ENCODE assay signal across 15 cellular contexts in the genomic region with DNA sequence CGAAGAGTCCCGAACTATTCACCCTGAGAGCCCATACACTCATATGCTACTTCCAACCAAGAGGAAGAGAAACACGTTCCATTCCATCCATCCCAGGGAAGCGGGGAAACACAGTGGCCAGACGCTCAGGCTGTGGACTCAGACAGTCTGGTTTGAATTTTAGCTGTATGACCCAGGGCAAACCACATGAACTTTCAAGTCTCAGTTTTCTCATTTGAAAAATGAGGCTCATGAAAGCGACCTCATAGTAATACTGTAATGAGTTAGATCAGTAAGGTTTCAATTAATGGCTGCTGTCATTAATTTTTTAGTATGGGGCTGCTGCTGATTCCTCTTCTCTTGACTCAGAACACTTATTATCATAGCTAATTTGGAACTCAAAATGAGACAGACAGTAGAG. TPM values are rescaled to one million over a fixed set of nuclear protein-coding genes. Genes with fewer than 3 reads are reported as not detected.
DNase-seq lines count a peak whose midpoint lies in the region; ATAC-seq, FAIRE-seq and TF ChIP-seq lines count a peak whose summit lies in the region.
"Had no signal": no experiment of that assay in that cellular context is flagged by ENCODE, and none has a peak within 500 bp of the region (broad histone marks: within the 10 kb centered on the region; RNA-seq: fewer than 3 reads in every experiment).

No MANE protein-coding gene starts in this region.

- H3K4me3 ChIP-seq in OCI-LY3 (ENCODE audit: low read length) (peak overlapping the region; percentile 35; the same call in 1 of the 2 replicates), tibial artery (no peak overlapping the region)
- H3K4me3 ChIP-seq: gastroesophageal sphincter had no signal

- no peaks in the 10 kb centered on the region for H3K36me3 ChIP-seq in OCI-LY3 (replicated peaks; ENCODE audit: low read depth, low read length)
- no peaks in the 10 kb centered on the region for H3K36me3 ChIP-seq in tibial artery
- H3K36me3 ChIP-seq: gastroesophageal sphincter had no signal

- H3K4me1 ChIP-seq in OCI-LY3 (ENCODE audit: low read length) (peaks cover 43% of the 10 kb centered on the region), tibial artery (no peaks in the 10 kb centered on the region)
- H3K4me1 ChIP-seq: gastroesophageal sphincter had no signal

- no peak overlapping the region for H2AFZ ChIP-seq in OCI-LY3 (ENCODE audit: low read depth, low read length)

- no peak overlapping the region for H3K9ac ChIP-seq in OCI-LY3 (ENCODE audit: low read length)

- H3K79me2 ChIP-seq in OCI-LY3 (ENCODE audit: low read length): no peaks in the 10 kb centered on the region

- peaks cover 34% of the 10 kb centered on the region for H4K20me1 ChIP-seq in OCI-LY3 (ENCODE audit: insufficient read depth, low read length)

- peak; percentile 54 for FAIRE-seq in GM12892 (lab: Jason Lieb, UNC)

- H3K27ac ChIP-seq in OCI-LY3 (ENCODE audit: low read length) (peak overlapping the region; percentile 8; the same call in 1 of the 2 replicates), tibial artery (no peak overlapping the region)
- H3K27ac ChIP-seq: gastroesophageal sphincter had no signal

- DNase-seq in GM12892 (ENCODE audit: insufficient read length) (no peak), tibial artery (no peak), GDM1 (lab: John Stamatoyannopoulos, UW) (no peak), OCI-M1 (lab: John Stamatoyannopoulos, UW) (no peak), inferior parietal cortex (ENCODE audit: extremely low spot score) (no peak)
- DNase-seq: effector CD8-positive, alpha-beta T cell; EL; islet precursor cell; NCI-H345; stimulated activated CD4-positive, alpha-beta T cell treated with anti-CD3 and anti-CD28 coated beads, Interleukin-1b, Interleukin-23, amount 100 ng/mL, for 48 hours had no signal

- peak overlapping the region; percentile 64 for H3K4me2 ChIP-seq in OCI-LY3 (ENCODE audit: low read length)

- H3K27me3 ChIP-seq in OCI-LY3 (ENCODE audit: low read depth, low read length) (peaks cover 66% of the 10 kb centered on the region), tibial artery (no peaks in the 10 kb centered on the region)

- H3K9me3 ChIP-seq in OCI-LY3 (ENCODE audit: insufficient read depth, low read length) (no peaks in the 10 kb centered on the region), tibial artery (no peaks in the 10 kb centered on the region)
- H3K9me3 ChIP-seq: gastroesophageal sphincter had no signal

- TF ChIP-seq CTCF in OCI-LY3 (IDR thresholded peaks at IDR 0.05; ENCODE audit: low read depth, low read length) (no peak), tibial artery (IDR thresholded peaks at IDR 0.05) (no peak)

- ATAC-seq in GM21390 (IDR thresholded peaks at IDR 0.05; ENCODE audit: unreplicated experiment) (peak; percentile 51), HG02981 (IDR thresholded peaks at IDR 0.05; ENCODE audit: unreplicated experiment) (peak; percentile 38)
- ATAC-seq: gastroesophageal sphincter, Panc1 had no signal

- TF ChIP-seq POLR2A in GM12892 (IDR thresholded peaks at IDR 0.05; ENCODE audit: low read depth, low read length): no peak

- intact Hi-C loops in tibial artery (cut with DNase I; ENCODE audit: low total_unique reads): no loop called here

RNA-seq across cellular contexts. Expression of gene FCRL4, which starts 1.5 kb away (rescaled TPM):
- 0.66 TPM for polyA plus RNA-seq in GM12892 (2012; ENCODE audit: missing spikeins)

RNA-seq across cellular contexts. Expression of gene FCRL5, which starts 44.1 kb away (rescaled TPM):
- 10.8 TPM for polyA plus RNA-seq in GM12892 (2012; ENCODE audit: missing spikeins)
